In the genomic region with DNA sequence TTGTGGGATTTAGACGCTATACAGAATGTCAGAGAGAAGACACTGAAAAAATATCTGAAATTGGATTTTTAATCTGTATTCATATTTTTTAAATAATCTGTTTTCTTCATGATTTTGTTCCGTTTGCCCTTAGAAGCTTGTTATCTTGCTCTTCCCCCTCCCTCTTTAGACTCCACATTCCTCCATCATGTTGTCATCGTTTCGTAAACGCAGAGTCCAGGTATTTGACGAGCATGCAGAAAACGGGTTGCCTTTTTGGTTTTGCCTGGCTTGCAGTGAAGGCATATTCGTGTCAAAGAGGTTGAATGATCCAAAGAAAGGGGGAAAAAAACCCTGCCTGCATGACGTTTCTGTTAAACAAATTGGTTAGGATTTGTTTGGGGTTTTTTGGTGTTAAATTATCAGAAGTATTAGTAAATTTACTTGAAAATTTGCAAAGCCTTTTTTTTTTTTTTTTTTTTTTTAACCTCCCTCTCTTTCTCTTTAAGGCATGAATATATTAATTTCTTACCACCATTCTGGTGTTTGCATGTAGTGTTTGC, we compare ENCODE assay signal across 1 cellular context.
TF ChIP-seq lines count a peak whose summit lies in the region.

No MANE protein-coding gene starts in this region.

TF ChIP-seq in HepG2, 621 proteins besides CTCF, POLR2A, EP300 and RAD21 (continued from another document):
- TF ChIP-seq, protein P1, sequence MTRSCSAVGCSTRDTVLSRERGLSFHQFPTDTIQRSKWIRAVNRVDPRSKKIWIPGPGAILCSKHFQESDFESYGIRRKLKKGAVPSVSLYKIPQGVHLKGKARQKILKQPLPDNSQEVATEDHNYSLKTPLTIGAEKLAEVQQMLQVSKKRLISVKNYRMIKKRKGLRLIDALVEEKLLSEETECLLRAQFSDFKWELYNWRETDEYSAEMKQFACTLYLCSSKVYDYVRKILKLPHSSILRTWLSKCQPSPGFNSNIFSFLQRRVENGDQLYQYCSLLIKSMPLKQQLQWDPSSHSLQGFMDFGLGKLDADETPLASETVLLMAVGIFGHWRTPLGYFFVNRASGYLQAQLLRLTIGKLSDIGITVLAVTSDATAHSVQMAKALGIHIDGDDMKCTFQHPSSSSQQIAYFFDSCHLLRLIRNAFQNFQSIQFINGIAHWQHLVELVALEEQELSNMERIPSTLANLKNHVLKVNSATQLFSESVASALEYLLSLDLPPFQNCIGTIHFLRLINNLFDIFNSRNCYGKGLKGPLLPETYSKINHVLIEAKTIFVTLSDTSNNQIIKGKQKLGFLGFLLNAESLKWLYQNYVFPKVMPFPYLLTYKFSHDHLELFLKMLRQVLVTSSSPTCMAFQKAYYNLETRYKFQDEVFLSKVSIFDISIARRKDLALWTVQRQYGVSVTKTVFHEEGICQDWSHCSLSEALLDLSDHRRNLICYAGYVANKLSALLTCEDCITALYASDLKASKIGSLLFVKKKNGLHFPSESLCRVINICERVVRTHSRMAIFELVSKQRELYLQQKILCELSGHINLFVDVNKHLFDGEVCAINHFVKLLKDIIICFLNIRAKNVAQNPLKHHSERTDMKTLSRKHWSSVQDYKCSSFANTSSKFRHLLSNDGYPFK (CRISPR knock-in tag; IDR thresholded peaks at IDR 0.05; ENCODE audit: borderline replicate concordance): no peak
- TF ChIP-seq XRCC5 (optimal IDR thresholded peaks at IDR 0.05; ENCODE audit: low read length): no peak
- TF ChIP-seq, protein P2, sequence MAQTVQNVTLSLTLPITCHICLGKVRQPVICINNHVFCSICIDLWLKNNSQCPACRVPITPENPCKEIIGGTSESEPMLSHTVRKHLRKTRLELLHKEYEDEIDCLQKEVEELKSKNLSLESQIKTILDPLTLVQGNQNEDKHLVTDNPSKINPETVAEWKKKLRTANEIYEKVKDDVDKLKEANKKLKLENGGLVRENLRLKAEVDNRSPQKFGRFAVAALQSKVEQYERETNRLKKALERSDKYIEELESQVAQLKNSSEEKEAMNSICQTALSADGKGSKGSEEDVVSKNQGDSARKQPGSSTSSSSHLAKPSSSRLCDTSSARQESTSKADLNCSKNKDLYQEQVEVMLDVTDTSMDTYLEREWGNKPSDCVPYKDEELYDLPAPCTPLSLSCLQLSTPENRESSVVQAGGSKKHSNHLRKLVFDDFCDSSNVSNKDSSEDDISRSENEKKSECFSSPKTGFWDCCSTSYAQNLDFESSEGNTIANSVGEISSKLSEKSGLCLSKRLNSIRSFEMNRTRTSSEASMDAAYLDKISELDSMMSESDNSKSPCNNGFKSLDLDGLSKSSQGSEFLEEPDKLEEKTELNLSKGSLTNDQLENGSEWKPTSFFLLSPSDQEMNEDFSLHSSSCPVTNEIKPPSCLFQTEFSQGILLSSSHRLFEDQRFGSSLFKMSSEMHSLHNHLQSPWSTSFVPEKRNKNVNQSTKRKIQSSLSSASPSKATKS (CRISPR knock-in tag; IDR thresholded peaks at IDR 0.05): no peak
- no peak for TF ChIP-seq DNMT1 (CRISPR knock-in tag; IDR thresholded peaks at IDR 0.05)
- TF ChIP-seq ZNF3 (CRISPR knock-in tag; IDR thresholded peaks at IDR 0.05): no peak
- no peak for TF ChIP-seq MTA1 (CRISPR knock-in tag; IDR thresholded peaks at IDR 0.05; ENCODE audit: borderline replicate concordance)
- peak; percentile 98 for TF ChIP-seq JUND (CRISPR knock-in tag; IDR thresholded peaks at IDR 0.05)
- no peak for TF ChIP-seq YEATS2 (CRISPR knock-in tag; IDR thresholded peaks at IDR 0.05; ENCODE audit: borderline replicate concordance)
- TF ChIP-seq GABPB1 (CRISPR knock-in tag; IDR thresholded peaks at IDR 0.05): no peak
- TF ChIP-seq ZNF747 (CRISPR knock-in tag; IDR thresholded peaks at IDR 0.05; ENCODE audit: borderline replicate concordance): no peak
- TF ChIP-seq CHD4 (IDR thresholded peaks at IDR 0.05; ENCODE audit: borderline replicate concordance, low read length): no peak
- TF ChIP-seq ZNF7 (CRISPR knock-in tag; IDR thresholded peaks at IDR 0.05): no peak
- TF ChIP-seq ZNF629 (CRISPR knock-in tag; conservative IDR thresholded peaks at IDR 0.05): no peak
- no peak for TF ChIP-seq ZNF17 (CRISPR knock-in tag; IDR thresholded peaks at IDR 0.05)
- TF ChIP-seq, protein P3, sequence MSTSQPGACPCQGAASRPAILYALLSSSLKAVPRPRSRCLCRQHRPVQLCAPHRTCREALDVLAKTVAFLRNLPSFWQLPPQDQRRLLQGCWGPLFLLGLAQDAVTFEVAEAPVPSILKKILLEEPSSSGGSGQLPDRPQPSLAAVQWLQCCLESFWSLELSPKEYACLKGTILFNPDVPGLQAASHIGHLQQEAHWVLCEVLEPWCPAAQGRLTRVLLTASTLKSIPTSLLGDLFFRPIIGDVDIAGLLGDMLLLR (CRISPR knock-in tag; IDR thresholded peaks at IDR 0.05): no peak
- no peak for TF ChIP-seq ZNF766 (CRISPR knock-in tag; IDR thresholded peaks at IDR 0.05; ENCODE audit: borderline replicate concordance)
- no peak for TF ChIP-seq ZNF451 (CRISPR knock-in tag; IDR thresholded peaks at IDR 0.05)
- TF ChIP-seq, protein P4, sequence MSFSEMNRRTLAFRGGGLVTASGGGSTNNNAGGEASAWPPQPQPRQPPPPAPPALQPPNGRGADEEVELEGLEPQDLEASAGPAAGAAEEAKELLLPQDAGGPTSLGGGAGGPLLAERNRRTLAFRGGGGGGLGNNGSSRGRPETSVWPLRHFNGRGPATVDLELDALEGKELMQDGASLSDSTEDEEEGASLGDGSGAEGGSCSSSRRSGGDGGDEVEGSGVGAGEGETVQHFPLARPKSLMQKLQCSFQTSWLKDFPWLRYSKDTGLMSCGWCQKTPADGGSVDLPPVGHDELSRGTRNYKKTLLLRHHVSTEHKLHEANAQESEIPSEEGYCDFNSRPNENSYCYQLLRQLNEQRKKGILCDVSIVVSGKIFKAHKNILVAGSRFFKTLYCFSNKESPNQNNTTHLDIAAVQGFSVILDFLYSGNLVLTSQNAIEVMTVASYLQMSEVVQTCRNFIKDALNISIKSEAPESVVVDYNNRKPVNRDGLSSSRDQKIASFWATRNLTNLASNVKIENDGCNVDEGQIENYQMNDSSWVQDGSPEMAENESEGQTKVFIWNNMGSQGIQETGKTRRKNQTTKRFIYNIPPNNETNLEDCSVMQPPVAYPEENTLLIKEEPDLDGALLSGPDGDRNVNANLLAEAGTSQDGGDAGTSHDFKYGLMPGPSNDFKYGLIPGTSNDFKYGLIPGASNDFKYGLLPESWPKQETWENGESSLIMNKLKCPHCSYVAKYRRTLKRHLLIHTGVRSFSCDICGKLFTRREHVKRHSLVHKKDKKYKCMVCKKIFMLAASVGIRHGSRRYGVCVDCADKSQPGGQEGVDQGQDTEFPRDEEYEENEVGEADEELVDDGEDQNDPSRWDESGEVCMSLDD (CRISPR knock-in tag; IDR thresholded peaks at IDR 0.05; ENCODE audit: borderline replicate concordance): no peak
- TF ChIP-seq, protein P5, sequence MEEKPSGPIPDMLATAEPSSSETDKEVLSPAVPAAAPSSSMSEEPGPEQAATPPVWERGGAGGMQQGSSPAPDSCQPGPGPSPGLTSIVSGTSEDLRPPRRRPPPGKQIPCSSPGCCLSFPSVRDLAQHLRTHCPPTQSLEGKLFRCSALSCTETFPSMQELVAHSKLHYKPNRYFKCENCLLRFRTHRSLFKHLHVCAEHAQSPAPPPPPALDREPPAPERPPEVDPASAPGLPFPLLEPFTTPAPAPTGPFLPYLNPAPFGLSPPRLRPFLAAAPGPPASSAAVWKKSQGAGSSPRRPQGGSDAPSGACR (CRISPR knock-in tag; IDR thresholded peaks at IDR 0.05): no peak
- no peak for TF ChIP-seq ZNF605 (CRISPR knock-in tag; IDR thresholded peaks at IDR 0.05)
- no peak for TF ChIP-seq CENPX (CRISPR knock-in tag; IDR thresholded peaks at IDR 0.05)
- TF ChIP-seq NFE2L1 (CRISPR knock-in tag; IDR thresholded peaks at IDR 0.05; ENCODE audit: borderline replicate concordance): no peak
- TF ChIP-seq NONO (IDR thresholded peaks at IDR 0.05): no peak
- TF ChIP-seq NONO (CRISPR knock-in tag; conservative IDR thresholded peaks at IDR 0.05): no peak
- no peak for TF ChIP-seq ZNF34 (CRISPR knock-in tag; IDR thresholded peaks at IDR 0.05; ENCODE audit: borderline replicate concordance)
- TF ChIP-seq, protein P6, sequence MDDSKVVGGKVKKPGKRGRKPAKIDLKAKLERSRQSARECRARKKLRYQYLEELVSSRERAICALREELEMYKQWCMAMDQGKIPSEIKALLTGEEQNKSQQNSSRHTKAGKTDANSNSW (CRISPR knock-in tag; IDR thresholded peaks at IDR 0.05; ENCODE audit: borderline replicate concordance): no peak
- no peak for TF ChIP-seq ZNF776 (CRISPR knock-in tag; IDR thresholded peaks at IDR 0.05)
- TF ChIP-seq SMAD3 (CRISPR knock-in tag; IDR thresholded peaks at IDR 0.05): no peak
- TF ChIP-seq NFATC3 (CRISPR knock-in tag; IDR thresholded peaks at IDR 0.05): no peak
- TF ChIP-seq, protein P7, sequence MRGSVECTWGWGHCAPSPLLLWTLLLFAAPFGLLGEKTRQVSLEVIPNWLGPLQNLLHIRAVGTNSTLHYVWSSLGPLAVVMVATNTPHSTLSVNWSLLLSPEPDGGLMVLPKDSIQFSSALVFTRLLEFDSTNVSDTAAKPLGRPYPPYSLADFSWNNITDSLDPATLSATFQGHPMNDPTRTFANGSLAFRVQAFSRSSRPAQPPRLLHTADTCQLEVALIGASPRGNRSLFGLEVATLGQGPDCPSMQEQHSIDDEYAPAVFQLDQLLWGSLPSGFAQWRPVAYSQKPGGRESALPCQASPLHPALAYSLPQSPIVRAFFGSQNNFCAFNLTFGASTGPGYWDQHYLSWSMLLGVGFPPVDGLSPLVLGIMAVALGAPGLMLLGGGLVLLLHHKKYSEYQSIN (CRISPR knock-in tag; IDR thresholded peaks at IDR 0.05; ENCODE audit: borderline replicate concordance): no peak
- no peak for TF ChIP-seq PAX8 (CRISPR knock-in tag; IDR thresholded peaks at IDR 0.05; ENCODE audit: borderline replicate concordance)
- no peak for TF ChIP-seq JDP2 (CRISPR knock-in tag; IDR thresholded peaks at IDR 0.05; ENCODE audit: borderline replicate concordance)
- no peak for TF ChIP-seq HOXA5 (CRISPR knock-in tag; IDR thresholded peaks at IDR 0.05)
- no peak for TF ChIP-seq TAF1 (CRISPR knock-in tag; IDR thresholded peaks at IDR 0.05)
